1 cellular context compared by ENCODE assay signal in genomic region chrX:100659431-100660137, GRCh38.
TF ChIP-seq lines count a peak whose summit lies in the region.

No MANE protein-coding gene starts in this region.

TF ChIP-seq in IMR-90, 13 proteins besides CTCF, POLR2A, EP300 and RAD21:
- no peak for TF ChIP-seq ELK1 (IDR thresholded peaks at IDR 0.05; ENCODE audit: borderline replicate concordance, low read depth, low read length)
- TF ChIP-seq MAFK (IDR thresholded peaks at IDR 0.05; ENCODE audit: low read depth, low read length), result no peak
- TF ChIP-seq SMC3 (IDR thresholded peaks at IDR 0.05; ENCODE audit: low read depth, low read length), result no peak
- no peak for TF ChIP-seq MAZ (IDR thresholded peaks at IDR 0.05; ENCODE audit: borderline replicate concordance, low read depth, low read length)
- no peak for TF ChIP-seq MXI1 (IDR thresholded peaks at IDR 0.05; ENCODE audit: borderline replicate concordance, low read depth, low read length)
- TF ChIP-seq RCOR1 (IDR thresholded peaks at IDR 0.05; ENCODE audit: insufficient replicate concordance, low read length), result no peak
TF ChIP-seq in IMR-90: peak in this region for 0.
